Comparison of ENCODE assay signal across 1 cellular context in genomic region chr11:126268708-126269579, GRCh38.
TF ChIP-seq lines count a peak whose summit lies in the region.

Gene FOXRED1, plus strand, starts transcription at chr11:126269154. Its CDS starts 53 bp downstream, at chr11:126269207.
A gene with protein sequence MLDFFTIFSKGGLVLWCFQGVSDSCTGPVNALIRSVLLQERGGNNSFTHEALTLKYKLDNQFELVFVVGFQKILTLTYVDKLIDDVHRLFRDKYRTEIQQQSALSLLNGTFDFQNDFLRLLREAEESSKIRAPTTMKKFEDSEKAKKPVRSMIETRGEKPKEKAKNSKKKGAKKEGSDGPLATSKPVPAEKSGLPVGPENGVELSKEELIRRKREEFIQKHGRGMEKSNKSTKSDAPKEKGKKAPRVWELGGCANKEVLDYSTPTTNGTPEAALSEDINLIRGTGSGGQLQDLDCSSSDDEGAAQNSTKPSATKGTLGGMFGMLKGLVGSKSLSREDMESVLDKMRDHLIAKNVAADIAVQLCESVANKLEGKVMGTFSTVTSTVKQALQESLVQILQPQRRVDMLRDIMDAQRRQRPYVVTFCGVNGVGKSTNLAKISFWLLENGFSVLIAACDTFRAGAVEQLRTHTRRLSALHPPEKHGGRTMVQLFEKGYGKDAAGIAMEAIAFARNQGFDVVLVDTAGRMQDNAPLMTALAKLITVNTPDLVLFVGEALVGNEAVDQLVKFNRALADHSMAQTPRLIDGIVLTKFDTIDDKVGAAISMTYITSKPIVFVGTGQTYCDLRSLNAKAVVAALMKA (minus strand): TSS chr11:126268895. CDS start chr11:126268804, 91 bp downstream.

TF ChIP-seq in GM12878, 131 proteins besides CTCF, POLR2A, EP300 and RAD21 (continued from another document and continues in another):
- TF ChIP-seq ZBTB4 (CRISPR knock-in tag; IDR thresholded peaks at IDR 0.05) (no peak), ZNF207 (IDR thresholded peaks at IDR 0.05; ENCODE audit: borderline replicate concordance) (no peak; the same call in 1 of the 2 replicates), ZNF217 (IDR thresholded peaks at IDR 0.05) (no peak), ZBTB11 (CRISPR knock-in tag; IDR thresholded peaks at IDR 0.05) (0 out of 2 replicates have a peak, but pooled peaks have one; percentile 3), POLR2AphosphoS5 (IDR thresholded peaks at IDR 0.05; ENCODE audit: low read length) (peak; percentile 92), SMAD5 (IDR thresholded peaks at IDR 0.05; ENCODE audit: low read depth) (peak; percentile 82), SKIL (IDR thresholded peaks at IDR 0.05; ENCODE audit: low read depth, poor library complexity, severe bottlenecking) (no peak), CHD1 (IDR thresholded peaks at IDR 0.05; ENCODE audit: low read depth, low read length) (no peak), TBL1XR1 (IDR thresholded peaks at IDR 0.05; ENCODE audit: low read depth, low read length) (no peak), TCF3 (IDR thresholded peaks at IDR 0.05; ENCODE audit: borderline replicate concordance, insufficient read depth, low read depth, low read length) (no peak), YY1 (IDR thresholded peaks at IDR 0.05; ENCODE audit: low read depth, low read length) (peak; percentile 90), ZSCAN29 (IDR thresholded peaks at IDR 0.05) (no peak), CHD4 (IDR thresholded peaks at IDR 0.05) (no peak), IRF4 (IDR thresholded peaks at IDR 0.05; ENCODE audit: low read depth, low read length) (no peak), TARDBP (IDR thresholded peaks at IDR 0.05; ENCODE audit: borderline replicate concordance) (peak; percentile 57; the same call in 1 of the 2 replicates), MYC (IDR thresholded peaks at IDR 0.05; ENCODE audit: insufficient read depth, insufficient read length, insufficient replicate concordance, low read length, severe bottlenecking) (peak; percentile 43), STAT1 (conservative IDR thresholded peaks at IDR 0.05) (no peak), ZNF274 (IDR thresholded peaks at IDR 0.05; ENCODE audit: insufficient read depth, insufficient read length) (no peak), PRDM15 (CRISPR knock-in tag; IDR thresholded peaks at IDR 0.05) (no peak), KLF5 (IDR thresholded peaks at IDR 0.05; ENCODE audit: partially characterized antibody) (no peak), E2F8 (IDR thresholded peaks at IDR 0.05; ENCODE audit: low read depth, partially characterized antibody) (peak; percentile 64), MXI1 (IDR thresholded peaks at IDR 0.05; ENCODE audit: low read depth, low read length) (peak; percentile 85), JUND (IDR thresholded peaks at IDR 0.05; ENCODE audit: low read depth, low read length) (no peak), ZNF384 (IDR thresholded peaks at IDR 0.05; ENCODE audit: borderline replicate concordance, low read depth, low read length) (no peak), GATAD2B (conservative IDR thresholded peaks at IDR 0.05; ENCODE audit: low read depth) (peak; percentile 83), MAX (IDR thresholded peaks at IDR 0.05; ENCODE audit: low read depth, low read length) (peak; percentile 35; the same call in 1 of the 2 replicates)
- TF ChIP-seq, protein P1, sequence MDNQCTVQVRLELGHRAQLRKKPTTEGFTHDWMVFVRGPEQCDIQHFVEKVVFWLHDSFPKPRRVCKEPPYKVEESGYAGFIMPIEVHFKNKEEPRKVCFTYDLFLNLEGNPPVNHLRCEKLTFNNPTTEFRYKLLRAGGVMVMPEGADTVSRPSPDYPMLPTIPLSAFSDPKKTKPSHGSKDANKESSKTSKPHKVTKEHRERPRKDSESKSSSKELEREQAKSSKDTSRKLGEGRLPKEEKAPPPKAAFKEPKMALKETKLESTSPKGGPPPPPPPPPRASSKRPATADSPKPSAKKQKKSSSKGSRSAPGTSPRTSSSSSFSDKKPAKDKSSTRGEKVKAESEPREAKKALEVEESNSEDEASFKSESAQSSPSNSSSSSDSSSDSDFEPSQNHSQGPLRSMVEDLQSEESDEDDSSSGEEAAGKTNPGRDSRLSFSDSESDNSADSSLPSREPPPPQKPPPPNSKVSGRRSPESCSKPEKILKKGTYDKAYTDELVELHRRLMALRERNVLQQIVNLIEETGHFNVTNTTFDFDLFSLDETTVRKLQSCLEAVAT (IDR thresholded peaks at IDR 0.05): 0 out of 2 replicates have a peak, but pooled peaks have one; percentile 22
- TF ChIP-seq, protein P2, sequence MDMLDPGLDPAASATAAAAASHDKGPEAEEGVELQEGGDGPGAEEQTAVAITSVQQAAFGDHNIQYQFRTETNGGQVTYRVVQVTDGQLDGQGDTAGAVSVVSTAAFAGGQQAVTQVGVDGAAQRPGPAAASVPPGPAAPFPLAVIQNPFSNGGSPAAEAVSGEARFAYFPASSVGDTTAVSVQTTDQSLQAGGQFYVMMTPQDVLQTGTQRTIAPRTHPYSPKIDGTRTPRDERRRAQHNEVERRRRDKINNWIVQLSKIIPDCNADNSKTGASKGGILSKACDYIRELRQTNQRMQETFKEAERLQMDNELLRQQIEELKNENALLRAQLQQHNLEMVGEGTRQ (IDR thresholded peaks at IDR 0.05; ENCODE audit: borderline replicate concordance, low read depth, low read length): peak; percentile 78
- TF ChIP-seq, protein P3, sequence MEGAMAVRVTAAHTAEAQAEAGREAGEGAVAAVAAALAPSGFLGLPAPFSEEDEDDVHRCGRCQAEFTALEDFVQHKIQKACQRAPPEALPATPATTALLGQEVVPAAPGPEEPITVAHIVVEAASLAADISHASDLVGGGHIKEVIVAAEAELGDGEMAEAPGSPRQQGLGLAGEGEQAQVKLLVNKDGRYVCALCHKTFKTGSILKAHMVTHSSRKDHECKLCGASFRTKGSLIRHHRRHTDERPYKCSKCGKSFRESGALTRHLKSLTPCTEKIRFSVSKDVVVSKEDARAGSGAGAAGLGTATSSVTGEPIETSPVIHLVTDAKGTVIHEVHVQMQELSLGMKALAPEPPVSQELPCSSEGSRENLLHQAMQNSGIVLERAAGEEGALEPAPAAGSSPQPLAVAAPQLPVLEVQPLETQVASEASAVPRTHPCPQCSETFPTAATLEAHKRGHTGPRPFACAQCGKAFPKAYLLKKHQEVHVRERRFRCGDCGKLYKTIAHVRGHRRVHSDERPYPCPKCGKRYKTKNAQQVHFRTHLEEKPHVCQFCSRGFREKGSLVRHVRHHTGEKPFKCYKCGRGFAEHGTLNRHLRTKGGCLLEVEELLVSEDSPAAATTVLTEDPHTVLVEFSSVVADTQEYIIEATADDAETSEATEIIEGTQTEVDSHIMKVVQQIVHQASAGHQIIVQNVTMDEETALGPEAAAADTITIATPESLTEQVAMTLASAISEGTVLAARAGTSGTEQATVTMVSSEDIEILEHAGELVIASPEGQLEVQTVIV (IDR thresholded peaks at IDR 0.05; ENCODE audit: borderline replicate concordance, partially characterized antibody): peak; percentile 81
